ENCODE assay signal across 10 cellular contexts in the genomic region with DNA sequence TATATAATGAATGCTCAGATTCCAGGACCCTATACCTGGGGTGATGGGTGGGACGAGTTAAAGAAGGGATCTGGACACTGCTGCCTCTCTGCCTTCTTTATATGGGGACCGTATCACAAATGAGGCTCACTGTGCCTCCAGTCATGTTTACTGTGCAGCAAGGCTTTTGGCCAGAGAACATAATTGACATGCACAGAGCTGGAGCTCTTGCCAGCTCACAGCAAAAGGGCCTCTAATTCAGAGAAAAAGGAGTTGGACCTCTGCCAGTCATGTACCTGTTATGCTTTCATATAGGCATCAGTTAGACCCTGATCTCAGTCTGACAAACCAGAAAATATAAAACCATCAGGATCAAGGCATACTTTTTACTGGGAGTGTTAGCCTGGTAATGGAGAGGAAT.
DNase-seq lines count a peak whose midpoint lies in the region; ATAC-seq, FAIRE-seq and TF ChIP-seq lines count a peak whose summit lies in the region.
"Had no signal": no experiment of that assay in that cellular context is flagged by ENCODE, and none has a peak within 500 bp of the region (broad histone marks: within the 10 kb centered on the region; RNA-seq: fewer than 3 reads in every experiment).

No MANE protein-coding gene starts in this region.

- BruUV-seq in Panc1 (replicated peaks; lab: Mats Ljungman, UMichigan), result no TSS peak

- ATAC-seq in A549, result peak; percentile 48 to 51; a peak in 5 of 6 replicates
- ATAC-seq in Panc1, result peak; percentile 72
- ATAC-seq: activated CD4-positive, alpha-beta T cell treated with anti-CD3 and anti-CD28 coated beads for 36 hours had no signal

- POLR2A ChIA-PET in A549 (lab: Yijun Ruan, JAX) (no interaction called here), Panc1 (lab: Charles Lee) (interaction anchor here (1.0 kb wide), 1 partner anchor 16 kb away, joined by 3 read pairs; no protein-coding TSS in a partner anchor)

- WGBS in A549 (ENCODE audit: missing lambda C conversion rate), result 58% methylated on average over 2 of the region's 2 CpGs
- WGBS in esophagus muscularis mucosa, result 33% methylated on average over 2 of the region's 2 CpGs

- H3K9me3 ChIP-seq in A549 (peaks cover 5% of the 10 kb centered on the region; the same call in 2 of the 3 replicates), Panc1 (ENCODE audit: control insufficient read depth, insufficient read depth, low read depth, low read length) (no peaks in the 10 kb centered on the region), left ventricle myocardium inferior (replicated peaks) (peaks cover 3% of the 10 kb centered on the region), esophagus muscularis mucosa (no peaks in the 10 kb centered on the region)

- H3K27me3 ChIP-seq in Panc1 (ENCODE audit: control insufficient read depth, insufficient read depth, low read length) (no peaks in the 10 kb centered on the region), left ventricle myocardium inferior (ENCODE audit: low read depth) (no peaks in the 10 kb centered on the region), esophagus muscularis mucosa (no peaks in the 10 kb centered on the region)

- in situ Hi-C loops in Panc1 (cut with HindIII; ENCODE audit: low pct_unique_long_range_greater_than_20kb, low sequenced_read_pairs), result no loop called here

- TF ChIP-seq RAD21 in A549 (conservative IDR thresholded peaks at IDR 0.05 in 1 of 2, IDR thresholded peaks at IDR 0.05 in 1 of 2), result no peak

- DNase-seq in A549 (ENCODE audit: low read depth in 1 of 2, low spot score in 1 of 2), result no peak
- DNase-seq in NCI-H1092 treated with DMSO at 0.1 percent for 48 hours (lab: John Stamatoyannopoulos, UW), result peak; percentile 98
- DNase-seq in Panc1 (ENCODE audit: low read depth, low spot score), result no peak
- DNase-seq in left ventricle myocardium inferior, result no peak
- no peak for DNase-seq in stimulated activated CD8-positive, alpha-beta memory T cell treated with anti-CD3 and anti-CD28 coated beads, Interleukin-4, amount 100 ng/mL, for 48 hours
- no peak for DNase-seq in UCSD-AML1 (lab: John Stamatoyannopoulos, UW; ENCODE audit: unreplicated experiment)
- no peak for DNase-seq in esophagus muscularis mucosa (ENCODE audit: extremely low spot score)
- DNase-seq in H54 (ENCODE audit: insufficient read length, low spot score), result no peak
- DNase-seq: activated CD4-positive, alpha-beta T cell treated with anti-CD3 and anti-CD28 coated beads for 36 hours; activated effector memory CD4-positive, alpha-beta T cell treated with anti-CD3 and anti-CD28 coated beads, Interleukin-2, amount 50 U/mL, for 16 hours had no signal

- H3K27ac ChIP-seq in A549 (peak overlapping the region; percentile 64 to 82), Panc1 (ENCODE audit: low read length) (peak overlapping the region; percentile 88), left ventricle myocardium inferior (replicated peaks) (peak overlapping the region; percentile 84), esophagus muscularis mucosa (replicated peaks in 1 of 4) (no peak overlapping the region)

- H3K36me3 ChIP-seq in Panc1 (ENCODE audit: control insufficient read depth, insufficient read depth, low read length) (no peaks in the 10 kb centered on the region), left ventricle myocardium inferior (no peaks in the 10 kb centered on the region), esophagus muscularis mucosa (no peaks in the 10 kb centered on the region)

- TF ChIP-seq POLR2A in A549 (IDR thresholded peaks at IDR 0.05; ENCODE audit: low read length) (no peak), esophagus muscularis mucosa (IDR thresholded peaks at IDR 0.05; ENCODE audit: low read depth) (no peak), H54 (IDR thresholded peaks at IDR 0.05; ENCODE audit: low read depth, low read length) (no peak)

- CTCF ChIA-PET in A549 (lab: Yijun Ruan, JAX) (interaction anchor here (0.8 to 1.2 kb wide), 5 partner anchors 10 to 428 kb away, joined by 3 to 4 read pairs (median 3); no protein-coding TSS in a partner anchor), Panc1 (lab: Charles Lee) (no interaction called here)

- no peak overlapping the region for H3K4me3 ChIP-seq in A549
- peak overlapping the region in 1 of 2 experiments; percentile 15; a peak in 2 of 4 replicates for H3K4me3 ChIP-seq in Panc1 (ENCODE audit: low read depth in 2 of 2, low read length in 2 of 2)
- peak overlapping the region; percentile 30 for H3K4me3 ChIP-seq in left ventricle myocardium inferior
- H3K4me3 ChIP-seq in esophagus muscularis mucosa, result no peak overlapping the region

- H3K4me1 ChIP-seq in A549 (peaks cover 36% of the 10 kb centered on the region), Panc1 (ENCODE audit: control insufficient read depth, insufficient read depth, low read length) (peaks cover 27% of the 10 kb centered on the region), left ventricle myocardium inferior (peaks cover 21% of the 10 kb centered on the region), esophagus muscularis mucosa (no peaks in the 10 kb centered on the region)

- FAIRE-seq in A549 (lab: Jason Lieb, UNC) (no peak), H54 (lab: Jason Lieb, UNC) (no peak)

- no peak for TF ChIP-seq CTCF in A549 (IDR thresholded peaks at IDR 0.05)
- no peak for TF ChIP-seq CTCF in Panc1 (IDR thresholded peaks at IDR 0.05)
- no peak for TF ChIP-seq CTCF in left ventricle myocardium inferior (IDR thresholded peaks at IDR 0.05; ENCODE audit: borderline replicate concordance)
- no peak for TF ChIP-seq CTCF in esophagus muscularis mucosa (IDR thresholded peaks at IDR 0.05)

- intact Hi-C loops in Panc1 (cut with micrococcal nuclease; ENCODE audit: unreplicated experiment) (loop anchor here (10.0 kb wide), 1 partner anchor 287 kb away; the partner anchor contains the start of gene DPY19L1), left ventricle myocardium inferior (cut with micrococcal nuclease) (no loop called here), esophagus muscularis mucosa (cut with DNase I) (no loop called here)

- peak overlapping the region; percentile 71 for H3K4me2 ChIP-seq in A549

- TF ChIP-seq EP300 in A549 (IDR thresholded peaks at IDR 0.05) (no peak), esophagus muscularis mucosa (IDR thresholded peaks at IDR 0.05) (no peak)

TF ChIP-seq in A549, 52 proteins besides CTCF, POLR2A, EP300 and RAD21:
- TF ChIP-seq, protein P1, sequence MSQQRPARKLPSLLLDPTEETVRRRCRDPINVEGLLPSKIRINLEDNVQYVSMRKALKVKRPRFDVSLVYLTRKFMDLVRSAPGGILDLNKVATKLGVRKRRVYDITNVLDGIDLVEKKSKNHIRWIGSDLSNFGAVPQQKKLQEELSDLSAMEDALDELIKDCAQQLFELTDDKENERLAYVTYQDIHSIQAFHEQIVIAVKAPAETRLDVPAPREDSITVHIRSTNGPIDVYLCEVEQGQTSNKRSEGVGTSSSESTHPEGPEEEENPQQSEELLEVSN (IDR thresholded peaks at IDR 0.05; ENCODE audit: borderline replicate concordance, low read depth), result 0 out of 2 replicates have a peak, but pooled peaks have one; percentile 12
- TF ChIP-seq NR3C1 (IDR thresholded peaks at IDR 0.05), result no peak

Comparison
In these comparisons a context has a peak if more than half of its experiments do, and no peak if none do; other contexts are left out.
1. H3K27ac ChIP-seq: peak in A549 (2 of 2), Panc1 (single experiment) and left ventricle myocardium inferior (single experiment); none in esophagus muscularis mucosa (0 of 4).